ENCODE assay signal across 9 cellular contexts in genomic region chr14:93013368-93013719, GRCh38.
DNase-seq lines count a peak whose midpoint lies in the region; ATAC-seq and TF ChIP-seq lines count a peak whose summit lies in the region.
"Had no signal": no experiment of that assay in that cellular context is flagged by ENCODE, and none has a peak within 500 bp of the region (broad histone marks: within the 10 kb centered on the region; RNA-seq: fewer than 3 reads in every experiment).

No MANE protein-coding gene starts in this region.

- no peak overlapping the region for H3K27ac ChIP-seq in CD8-positive, alpha-beta memory T cell (ENCODE audit: low read depth, low read length)
- peak overlapping the region in 2 of 4 donors; percentile 4 for H3K27ac ChIP-seq in gastrocnemius medialis
- H3K27ac ChIP-seq: right lobe of liver had no signal

- peak overlapping the region in 7 of 8 donors; percentile 2 to 82 (median 78) for H3K27ac Mint-ChIP-seq in CD8-positive, alpha-beta memory T cell
- peak overlapping the region; percentile 75 for H3K27ac Mint-ChIP-seq in HFFc6
- peak overlapping the region; percentile 21 to 76 for H3K27ac Mint-ChIP-seq in natural killer cell treated with Interleukin-12 subunit alpha and Interleukin-12 subunit beta and Interleukin-15 and Interleukin-18, amount 100 ng/mL, for 72 hours

- H3K36me3 Mint-ChIP-seq in CD8-positive, alpha-beta memory T cell = peaks cover 0 to 41% (median 1%) of the 10 kb centered on the region in 3 donors
- no peaks in the 10 kb centered on the region for H3K36me3 Mint-ChIP-seq in HFFc6 (ENCODE audit: low read depth)
- H3K36me3 Mint-ChIP-seq in natural killer cell treated with Interleukin-12 subunit alpha and Interleukin-12 subunit beta and Interleukin-15 and Interleukin-18, amount 100 ng/mL, for 72 hours = no peaks in the 10 kb centered on the region

- intact Hi-C loops in gastrocnemius medialis (cut with DNase I; ENCODE audit: low total_unique reads) = loop anchor here (10.0 kb wide), 1 partner anchor 171 kb away; the partner anchor contains the start of genes LYSET and MOAP1

- H3K36me3 ChIP-seq in CD8-positive, alpha-beta memory T cell (ENCODE audit: insufficient read depth, low read length) = no peaks in the 10 kb centered on the region
- H3K36me3 ChIP-seq in gastrocnemius medialis = no peaks in the 10 kb centered on the region
- H3K36me3 ChIP-seq: right lobe of liver had no signal

- peaks cover 25 to 46% (median 25%) of the 10 kb centered on the region in 3 donors for H3K4me1 Mint-ChIP-seq in CD8-positive, alpha-beta memory T cell
- peaks cover 33% of the 10 kb centered on the region for H3K4me1 Mint-ChIP-seq in HFFc6 (ENCODE audit: low read depth)
- H3K4me1 Mint-ChIP-seq in natural killer cell treated with Interleukin-12 subunit alpha and Interleukin-12 subunit beta and Interleukin-15 and Interleukin-18, amount 100 ng/mL, for 72 hours (ENCODE audit: low read depth in 2 of 2) = peaks cover 11 to 34% of the 10 kb centered on the region in 2 donors

- in situ Hi-C loops in gastrocnemius medialis (cut with MboI; ENCODE audit: low sequenced_read_pairs in 4 of 4) = no loop called here

- peak overlapping the region in 1 of 7 donors; percentile 3 for H3K4me3 Mint-ChIP-seq in CD8-positive, alpha-beta memory T cell
- no peak overlapping the region; the same call in 1 of the 2 replicates for H3K4me3 Mint-ChIP-seq in HFFc6
- no peak overlapping the region for H3K4me3 Mint-ChIP-seq in natural killer cell treated with Interleukin-12 subunit alpha and Interleukin-12 subunit beta and Interleukin-15 and Interleukin-18, amount 100 ng/mL, for 72 hours

- CTCF ChIA-PET in CD8-positive, alpha-beta memory T cell (lab: Charles Lee) = no interaction called here

- TF ChIP-seq POLR2A in gastrocnemius medialis (IDR thresholded peaks at IDR 0.05) = no peak

- no peak overlapping the region for H3K4me3 ChIP-seq in CD8-positive, alpha-beta memory T cell (ENCODE audit: low read length)
- H3K4me3 ChIP-seq in gastrocnemius medialis = no peak overlapping the region
- H3K4me3 ChIP-seq: right lobe of liver had no signal

- TF ChIP-seq CTCF in HFFc6 (IDR thresholded peaks at IDR 0.05) (no peak), gastrocnemius medialis (IDR thresholded peaks at IDR 0.05 in 4 of 5, conservative IDR thresholded peaks at IDR 0.05 in 1 of 5) (no peak)

- no peaks in the 10 kb centered on the region for H3K9me3 ChIP-seq in CD8-positive, alpha-beta memory T cell (ENCODE audit: low read length)
- H3K9me3 ChIP-seq in gastrocnemius medialis = no peaks in the 10 kb centered on the region
- H3K9me3 ChIP-seq: right lobe of liver had no signal

- H3K9me3 Mint-ChIP-seq in CD8-positive, alpha-beta memory T cell = no peaks in the 10 kb centered on the region
- H3K9me3 Mint-ChIP-seq in HFFc6 = no peaks in the 10 kb centered on the region
- no peaks in the 10 kb centered on the region for H3K9me3 Mint-ChIP-seq in natural killer cell treated with Interleukin-12 subunit alpha and Interleukin-12 subunit beta and Interleukin-15 and Interleukin-18, amount 100 ng/mL, for 72 hours

- H3K27me3 ChIP-seq in CD8-positive, alpha-beta memory T cell (ENCODE audit: insufficient read depth, low read length, poor library complexity, severe bottlenecking) = no peaks in the 10 kb centered on the region
- H3K27me3 ChIP-seq in gastrocnemius medialis = no peaks in the 10 kb centered on the region
- H3K27me3 ChIP-seq: right lobe of liver had no signal

- H3K27me3 Mint-ChIP-seq in CD8-positive, alpha-beta memory T cell = no peaks in the 10 kb centered on the region
- peaks cover 2% of the 10 kb centered on the region for H3K27me3 Mint-ChIP-seq in HFFc6 (ENCODE audit: insufficient read depth)
- no peaks in the 10 kb centered on the region for H3K27me3 Mint-ChIP-seq in natural killer cell treated with Interleukin-12 subunit alpha and Interleukin-12 subunit beta and Interleukin-15 and Interleukin-18, amount 100 ng/mL, for 72 hours

- POLR2A ChIA-PET in CD8-positive, alpha-beta memory T cell (lab: Charles Lee) = no interaction called here

- no peak for ATAC-seq in natural killer cell treated with Interleukin-12 subunit alpha and Interleukin-12 subunit beta and Interleukin-15 and Interleukin-18, amount 100 ng/mL, for 72 hours
- no peak for ATAC-seq in HG02623 (IDR thresholded peaks at IDR 0.05; ENCODE audit: unreplicated experiment)
- ATAC-seq in gastrocnemius medialis = no peak
- ATAC-seq in HG03442 (IDR thresholded peaks at IDR 0.05; ENCODE audit: unreplicated experiment) = no peak
- ATAC-seq in GM21786 (IDR thresholded peaks at IDR 0.05; ENCODE audit: unreplicated experiment) = no peak
- ATAC-seq: right lobe of liver had no signal

- DNase-seq in CD8-positive, alpha-beta memory T cell = no peak
- DNase-seq in HFFc6 (no peak), amniotic stem cell (lab: John Stamatoyannopoulos, UW) (peak; percentile 25), gastrocnemius medialis (no peak)
- DNase-seq in natural killer cell treated with Interleukin-12 subunit alpha and Interleukin-12 subunit beta and Interleukin-15 and Interleukin-18, amount 100 ng/mL, for 72 hours (ENCODE audit: low spot score) = no peak
- DNase-seq: right lobe of liver had no signal

- peaks cover 9% of the 10 kb centered on the region for H3K4me1 ChIP-seq in CD8-positive, alpha-beta memory T cell (ENCODE audit: insufficient read depth, low read length)
- H3K4me1 ChIP-seq in gastrocnemius medialis = peaks cover 80 to 81% of the 10 kb centered on the region in 2 donors
